In genomic region chr5:82418608-82418950, GRCh38 we compare ENCODE assay signal across 18 cellular contexts.
DNase-seq lines count a peak whose midpoint lies in the region; ATAC-seq and TF ChIP-seq lines count a peak whose summit lies in the region.
"Had no signal": no experiment of that assay in that cellular context is flagged by ENCODE, and none has a peak within 500 bp of the region (broad histone marks: within the 10 kb centered on the region; RNA-seq: fewer than 3 reads in every experiment).

No MANE protein-coding gene starts in this region.

- H3K27me3 ChIP-seq in SK-N-SH (ENCODE audit: insufficient read depth): no peaks in the 10 kb centered on the region
- H3K27me3 ChIP-seq in upper lobe of right lung: no peaks in the 10 kb centered on the region
- H3K27me3 ChIP-seq: SJCRH30 had no signal

- no peak for ATAC-seq in SK-N-SH treated with all-trans-retinoic acid at 6 μM for 48 hours
- peak; percentile 52 for ATAC-seq in left colon
- no peak for ATAC-seq in upper lobe of right lung
- ATAC-seq: PC-3 had no signal

- CTCF ChIA-PET in SK-N-SH (lab: Yijun Ruan, JAX): interaction anchor here (1.5 kb wide), 1 partner anchor 19 kb away, joined by 3 read pairs; no protein-coding TSS in a partner anchor

- peak overlapping the region; percentile 23; the same call in 1 of the 2 replicates for H3K9ac ChIP-seq in SK-N-SH

- H3K27ac ChIP-seq in SK-N-SH (ENCODE audit: low read depth in 2 of 2, low read length in 1 of 2) (peak overlapping the region; percentile 80 to 85), upper lobe of right lung (peak overlapping the region; percentile 39), substantia nigra (ENCODE audit: low read depth, low read length, poor library complexity, severe bottlenecking) (no peak overlapping the region)
- H3K27ac ChIP-seq: 22Rv1, SJCRH30 had no signal

- H3K4me1 ChIP-seq in SK-N-SH (ENCODE audit: control insufficient read depth in 1 of 2, insufficient read depth in 2 of 2, low read depth in 1 of 2, low read length in 1 of 2): peaks cover 14 to 26% of the 10 kb centered on the region in 2 experiments
- H3K4me1 ChIP-seq in upper lobe of right lung: peaks cover 10% of the 10 kb centered on the region
- H3K4me1 ChIP-seq: SJCRH30 had no signal

- H3K9me2 ChIP-seq in SK-N-SH: no peaks in the 10 kb centered on the region

- H3F3A ChIP-seq in SK-N-SH (replicated peaks; ENCODE audit: insufficient read depth): peaks cover 27% of the 10 kb centered on the region

- TF ChIP-seq EP300 in SK-N-SH (IDR thresholded peaks at IDR 0.05; ENCODE audit: borderline replicate concordance in 1 of 2, low read depth in 1 of 2, low read length in 1 of 2): no peak

- no peak overlapping the region; the same call in 1 of the 2 replicates for H2AFZ ChIP-seq in SK-N-SH (ENCODE audit: low read depth)

- H3K9me3 ChIP-seq in SK-N-SH (no peaks in the 10 kb centered on the region), upper lobe of right lung (no peaks in the 10 kb centered on the region)
- H3K9me3 ChIP-seq: SJCRH30 had no signal

- H3K4me2 ChIP-seq in SK-N-SH: peak overlapping the region; percentile 1; the same call in 1 of the 2 replicates

- 45% methylated on average over 2 of the region's 2 CpGs for WGBS in SK-N-SH (ENCODE audit: low lambda C conversion rate)

- H3K36me3 ChIP-seq in SK-N-SH (replicated peaks in 1 of 2; ENCODE audit: control insufficient read depth in 1 of 2, insufficient read depth in 2 of 2, low read length in 1 of 2) (no peaks in the 10 kb centered on the region), upper lobe of right lung (no peaks in the 10 kb centered on the region)
- H3K36me3 ChIP-seq: SJCRH30 had no signal

- H3K4me3 ChIP-seq in SK-N-SH (ENCODE audit: low read depth in 2 of 2, low read length in 1 of 2) (no peak overlapping the region), upper lobe of right lung (no peak overlapping the region)
- H3K4me3 ChIP-seq: SJCRH30 had no signal

- H4K20me1 ChIP-seq in SK-N-SH (ENCODE audit: insufficient read depth): no peaks in the 10 kb centered on the region

- no peak for TF ChIP-seq RAD21 in SK-N-SH (IDR thresholded peaks at IDR 0.05; ENCODE audit: low read length)

- POLR2A ChIA-PET in SK-N-SH (lab: Yijun Ruan, JAX): no interaction called here

- no peak for DNase-seq in SK-N-SH
- peak; percentile 14 for DNase-seq in SW480 (ENCODE audit: low spot score)
- no peak for DNase-seq in left colon
- DNase-seq in upper lobe of right lung: no peak
- DNase-seq in activated T-cell treated with anti-CD3 and anti-CD28 coated beads, Interleukin-2, amount 50 U/mL, for 48 hours: no peak
- DNase-seq in NCI-H2227 treated with DMSO at 0.1 percent for 48 hours (lab: John Stamatoyannopoulos, UW): no peak
- no peak for DNase-seq in substantia nigra (lab: John Stamatoyannopoulos, UW)
- DNase-seq: COR-L47, GDM1, H9, NCI-H1105, NCI-H1694, NCI-H524, NCI-H82, PC-3, SJCRH30 had no signal

- intact Hi-C loops in left colon (cut with DNase I, micrococcal nuclease) (no loop called here), upper lobe of right lung (cut with DNase I) (no loop called here)

- no peak for TF ChIP-seq CTCF in SK-N-SH (IDR thresholded peaks at IDR 0.05)
- no peak for TF ChIP-seq CTCF in upper lobe of right lung (IDR thresholded peaks at IDR 0.05)

- no peaks in the 10 kb centered on the region for H3K79me2 ChIP-seq in SK-N-SH (ENCODE audit: insufficient read depth)

TF ChIP-seq in SK-N-SH, 30 proteins besides CTCF, POLR2A, EP300 and RAD21:
- TF ChIP-seq RFX5 (IDR thresholded peaks at IDR 0.05; ENCODE audit: low read length) (no peak), NRF1 (IDR thresholded peaks at IDR 0.05; ENCODE audit: low read depth, low read length) (no peak), FOXM1 (IDR thresholded peaks at IDR 0.05; ENCODE audit: low read depth) (no peak), MEF2A (IDR thresholded peaks at IDR 0.05; ENCODE audit: borderline replicate concordance, low read depth) (no peak), RXRA (IDR thresholded peaks at IDR 0.05; ENCODE audit: borderline replicate concordance, low read depth) (no peak)

TF ChIP-seq in SK-N-SH treated with all-trans-retinoic acid at 6 μM for 48 hours, 23 proteins besides CTCF, POLR2A, EP300 and RAD21:
- TF ChIP-seq ISL1 (CRISPR knock-in tag; IDR thresholded peaks at IDR 0.05): no peak
- no peak for TF ChIP-seq TSHZ2 (CRISPR knock-in tag; IDR thresholded peaks at IDR 0.05)
- TF ChIP-seq ZFP30 (CRISPR knock-in tag; IDR thresholded peaks at IDR 0.05): no peak
- no peak for TF ChIP-seq ZC3H10 (CRISPR knock-in tag; IDR thresholded peaks at IDR 0.05)
- TF ChIP-seq ESRRG (CRISPR knock-in tag; IDR thresholded peaks at IDR 0.05): no peak
- no peak for TF ChIP-seq CREB5 (CRISPR knock-in tag; IDR thresholded peaks at IDR 0.05; ENCODE audit: low read depth)
- no peak for TF ChIP-seq PATZ1 (CRISPR knock-in tag; IDR thresholded peaks at IDR 0.05; ENCODE audit: borderline replicate concordance)
- TF ChIP-seq OSR1 (CRISPR knock-in tag; IDR thresholded peaks at IDR 0.05): no peak
- TF ChIP-seq CSDC2 (CRISPR knock-in tag; IDR thresholded peaks at IDR 0.05): no peak
- TF ChIP-seq ARNTL (CRISPR knock-in tag; IDR thresholded peaks at IDR 0.05; ENCODE audit: borderline replicate concordance, low read depth): no peak
